8 cellular contexts compared by ENCODE assay signal in genomic region chr9:13427587-13427986, GRCh38.
A peak's percentile ranks its signal among the peaks of the same experiment; 100 is the strongest.
DNase-seq lines count a peak whose midpoint lies in the region; ATAC-seq and TF ChIP-seq lines count a peak whose summit lies in the region.

No MANE protein-coding gene starts in this region.

- H3K36me3 ChIP-seq in kidney epithelial cell (ENCODE audit: control insufficient read depth, insufficient read depth, low read length) (no peaks in the 10 kb centered on the region), vagina (no peaks in the 10 kb centered on the region)

- CTCF ChIA-PET in AG04450 (lab: Charles Lee): interaction anchor here (0.6 to 3.6 kb wide), 49 partner anchors 9 to 1342 kb away, joined by 3 to 46 read pairs (median 4); no protein-coding TSS in a partner anchor

- no peak for TF ChIP-seq POLR2A in vagina (IDR thresholded peaks at IDR 0.05)

- POLR2A ChIA-PET in AG04450 (lab: Yijun Ruan, JAX): no interaction called here

- H3K4me1 ChIP-seq in vagina: no peaks in the 10 kb centered on the region

- no peaks in the 10 kb centered on the region for H3K9me3 ChIP-seq in AG04450 (ENCODE audit: control insufficient read depth, insufficient read depth, low read length)
- no peaks in the 10 kb centered on the region for H3K9me3 ChIP-seq in vagina

- ATAC-seq in HG02840 (IDR thresholded peaks at IDR 0.05; ENCODE audit: low FRiP score, unreplicated experiment): no peak
- ATAC-seq in HG03378 (IDR thresholded peaks at IDR 0.05; ENCODE audit: unreplicated experiment): no peak

- intact Hi-C loops in vagina (cut with DNase I): loop anchor here (10.0 kb wide), 1 partner anchor 927 kb away; no protein-coding TSS in a partner anchor

- TF ChIP-seq CTCF in AG04450 (IDR thresholded peaks at IDR 0.05; ENCODE audit: low read depth, low read length): peak; percentile 56
- peak; percentile 44 for TF ChIP-seq CTCF in GM13976 (IDR thresholded peaks at IDR 0.05; ENCODE audit: borderline replicate concordance, control extremely low read depth, extremely low read depth, insufficient read depth, missing control alignments)
- peak; percentile 53 for TF ChIP-seq CTCF in kidney epithelial cell (IDR thresholded peaks at IDR 0.05; ENCODE audit: insufficient read depth, low read length, poor library complexity, severe bottlenecking)
- peak; percentile 63 to 71 (median 69) for TF ChIP-seq CTCF in vagina (IDR thresholded peaks at IDR 0.05)

- in situ Hi-C loops in GM13976 (cut with MboI; ENCODE audit: low sequenced_read_pairs, unreplicated experiment): loop anchor here (10.0 to 25.0 kb wide), 2 partner anchors 927 to 1010 kb away; no protein-coding TSS in a partner anchor

- H3K27ac ChIP-seq in AG04450 (ENCODE audit: low read depth, low read length): no peak overlapping the region
- no peak overlapping the region for H3K27ac ChIP-seq in vagina

- no peaks in the 10 kb centered on the region for H3K27me3 ChIP-seq in AG04450 (ENCODE audit: control insufficient read depth, insufficient read depth, low read length)
- peaks cover 5% of the 10 kb centered on the region for H3K27me3 ChIP-seq in kidney epithelial cell (ENCODE audit: control insufficient read depth, insufficient read depth, low read length)
- H3K27me3 ChIP-seq in vagina: no peaks in the 10 kb centered on the region

- DNase-seq in AG04450 (ENCODE audit: low read depth, low spot score): peak; percentile 15
- DNase-seq in GM13976 (ENCODE audit: low spot score): peak; percentile 44
- DNase-seq in NCI-H345 (lab: John Stamatoyannopoulos, UW): peak; percentile 67
- peak; percentile 10 for DNase-seq in brain pericyte (ENCODE audit: low read depth, low spot score)
- no peak for DNase-seq in kidney epithelial cell (ENCODE audit: low read depth)
- DNase-seq in vagina (ENCODE audit: extremely low spot score in 2 of 2): no peak

- no peak overlapping the region for H3K4me3 ChIP-seq in AG04450 (ENCODE audit: low read depth, low read length)
- no peak overlapping the region for H3K4me3 ChIP-seq in kidney epithelial cell (ENCODE audit: low read depth, low read length)
- no peak overlapping the region for H3K4me3 ChIP-seq in vagina

Comparison
In these comparisons a context has a peak if more than half of its experiments do, and no peak if none do; other contexts are left out.
1. DNase-seq: peak in AG04450 (single experiment), GM13976 (single experiment), NCI-H345 (single experiment) and brain pericyte (single experiment); none in kidney epithelial cell (single experiment) and vagina (0 of 2).
2. Peak in every context shown above with its lines, with median percentiles within 50 percentile points of each other: CTCF ChIP-seq.